26 cellular contexts compared by ENCODE assay signal in the genomic region with DNA sequence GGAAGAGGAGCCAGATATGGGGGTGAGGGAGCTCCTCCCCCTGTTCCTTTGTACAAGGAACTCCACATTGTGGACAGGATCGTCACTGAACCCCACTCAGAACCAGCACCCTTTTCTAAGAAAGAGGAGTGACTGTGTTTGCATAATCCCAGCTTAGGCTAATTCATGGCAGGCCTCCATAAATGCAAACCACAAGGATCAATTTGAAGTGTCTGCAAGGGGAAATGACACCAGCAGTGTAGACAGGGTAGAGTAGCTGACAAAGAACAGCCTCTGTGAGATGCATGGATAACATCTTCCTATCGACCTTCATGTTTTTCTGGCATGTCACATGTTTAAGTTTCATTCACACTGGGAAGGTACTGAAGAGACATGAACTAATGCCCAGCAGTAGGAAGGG. TPM values are rescaled to one million over a fixed set of nuclear protein-coding genes. Genes with fewer than 3 reads are reported as not detected.
A peak's percentile ranks its signal among the peaks of the same experiment; 100 is the strongest.
DNase-seq lines count a peak whose midpoint lies in the region; ATAC-seq, FAIRE-seq and TF ChIP-seq lines count a peak whose summit lies in the region.
"Had no signal": no experiment of that assay in that cellular context is flagged by ENCODE, and none has a peak within 500 bp of the region (broad histone marks: within the 10 kb centered on the region; RNA-seq: fewer than 3 reads in every experiment).

No MANE protein-coding gene starts in this region.

- H3K4me3 Mint-ChIP-seq in activated CD4-positive, alpha-beta memory T cell treated with anti-CD3 and anti-CD28 coated beads, Interleukin-2, amount 10 ng/mL, durations not matched to agents 7 days and 5 days, result no peak overlapping the region
- H3K4me3 Mint-ChIP-seq in stimulated activated effector memory CD8-positive, alpha-beta T cell treated with anti-CD3 and anti-CD28 coated beads, Interleukin-12 subunit alpha, Interleukin-12 subunit beta, amount 100 ng/mL, for 72 hours, result no peak overlapping the region
- H3K4me3 Mint-ChIP-seq: IgD-negative memory B cell, nephron had no signal

- H3K4me1 Mint-ChIP-seq in activated CD4-positive, alpha-beta memory T cell treated with anti-CD3 and anti-CD28 coated beads, Interleukin-2, amount 10 ng/mL, durations not matched to agents 7 days and 5 days, result peaks cover 72% of the 10 kb centered on the region
- no peaks in the 10 kb centered on the region for H3K4me1 Mint-ChIP-seq in stimulated activated effector memory CD8-positive, alpha-beta T cell treated with anti-CD3 and anti-CD28 coated beads, Interleukin-12 subunit alpha, Interleukin-12 subunit beta, amount 100 ng/mL, for 72 hours
- H3K4me1 Mint-ChIP-seq: nephron had no signal

- peak overlapping the region; percentile 32 for H3K27ac Mint-ChIP-seq in activated CD4-positive, alpha-beta memory T cell treated with anti-CD3 and anti-CD28 coated beads, Interleukin-2, amount 10 ng/mL, durations not matched to agents 7 days and 5 days
- H3K27ac Mint-ChIP-seq in stimulated activated effector memory CD8-positive, alpha-beta T cell treated with anti-CD3 and anti-CD28 coated beads, Interleukin-12 subunit alpha, Interleukin-12 subunit beta, amount 100 ng/mL, for 72 hours, result peak overlapping the region; percentile 4
- H3K27ac Mint-ChIP-seq: nephron had no signal

- ATAC-seq in stimulated activated effector memory CD8-positive, alpha-beta T cell treated with anti-CD3 and anti-CD28 coated beads, Interleukin-12 subunit alpha, Interleukin-12 subunit beta, amount 100 ng/mL, for 72 hours, result peak; percentile 36
- ATAC-seq: foreskin keratinocyte, left lobe of liver had no signal

- peaks cover 97% of the 10 kb centered on the region for H3K36me3 Mint-ChIP-seq in activated CD4-positive, alpha-beta memory T cell treated with anti-CD3 and anti-CD28 coated beads, Interleukin-2, amount 10 ng/mL, durations not matched to agents 7 days and 5 days (ENCODE audit: low read depth)
- H3K36me3 Mint-ChIP-seq in stimulated activated effector memory CD8-positive, alpha-beta T cell treated with anti-CD3 and anti-CD28 coated beads, Interleukin-12 subunit alpha, Interleukin-12 subunit beta, amount 100 ng/mL, for 72 hours, result peaks cover 66% of the 10 kb centered on the region

- no peak for TF ChIP-seq CTCF in RWPE1 (conservative IDR thresholded peaks at IDR 0.05; ENCODE audit: low read depth)

- peaks cover 4% of the 10 kb centered on the region for H3K9me3 Mint-ChIP-seq in activated CD4-positive, alpha-beta memory T cell treated with anti-CD3 and anti-CD28 coated beads, Interleukin-2, amount 10 ng/mL, durations not matched to agents 7 days and 5 days
- H3K9me3 Mint-ChIP-seq in stimulated activated effector memory CD8-positive, alpha-beta T cell treated with anti-CD3 and anti-CD28 coated beads, Interleukin-12 subunit alpha, Interleukin-12 subunit beta, amount 100 ng/mL, for 72 hours, result no peaks in the 10 kb centered on the region

- H3K27ac ChIP-seq in RWPE1, result no peak overlapping the region
- H3K27ac ChIP-seq: brain microvascular endothelial cell, dorsolateral prefrontal cortex, esophagus squamous epithelium, foreskin keratinocyte, PC-9 had no signal

- peak; percentile 64 for FAIRE-seq in GM12891 (lab: Jason Lieb, UNC)
- no peak for FAIRE-seq in GM12892 (lab: Jason Lieb, UNC)
- FAIRE-seq: endometrium, islet of Langerhans, urothelium cell line had no signal

- no peaks in the 10 kb centered on the region for H3K27me3 Mint-ChIP-seq in activated CD4-positive, alpha-beta memory T cell treated with anti-CD3 and anti-CD28 coated beads, Interleukin-2, amount 10 ng/mL, durations not matched to agents 7 days and 5 days
- H3K27me3 Mint-ChIP-seq: IgD-negative memory B cell had no signal

- DNase-seq in activated CD8-positive, alpha-beta memory T cell treated with anti-CD3 and anti-CD28 coated beads for 24 hours, result peak; percentile 11
- no peak for DNase-seq in activated CD8-positive, alpha-beta memory T cell treated with anti-CD3 and anti-CD28 coated beads, Interleukin-2, amount 50 U/mL, for 4 hours
- no peak for DNase-seq in GM12891 (ENCODE audit: insufficient read length, low spot score)
- peak; percentile 13 for DNase-seq in activated CD4-positive, alpha-beta memory T cell treated with anti-CD3 and anti-CD28 coated beads, Interleukin-2, amount 10 ng/mL, durations not matched to agents 7 days and 5 days
- DNase-seq in stimulated activated effector memory CD8-positive, alpha-beta T cell treated with anti-CD3 and anti-CD28 coated beads, Interleukin-12 subunit alpha, Interleukin-12 subunit beta, amount 100 ng/mL, for 72 hours (ENCODE audit: low spot score in 2 of 2), result no peak
- DNase-seq in RWPE1 (ENCODE audit: low spot score), result no peak
- no peak for DNase-seq in GM12892 (ENCODE audit: insufficient read length)
- DNase-seq: activated gamma-delta T cell; amniotic stem cell; BE2C; brain microvascular endothelial cell; dorsolateral prefrontal cortex; esophagus squamous epithelium; foreskin keratinocyte; NCI-H1092 treated with DMSO at 0.1 percent for 48 hours; NCI-H187; NCI-H524; PC-9; Right ventricle myocardium superior; stimulated activated naive CD4-positive, alpha-beta T cell had no signal

- TF ChIP-seq POLR2A in GM12891 (IDR thresholded peaks at IDR 0.05; ENCODE audit: low read depth, low read length), result no peak; the same call in 1 of the 2 replicates
- no peak; the same call in 1 of the 2 replicates for TF ChIP-seq POLR2A in GM12892 (IDR thresholded peaks at IDR 0.05; ENCODE audit: low read depth, low read length)

- CTCF ChIA-PET in activated CD4-positive, alpha-beta memory T cell treated with anti-CD3 and anti-CD28 coated beads, Interleukin-2, amount 10 ng/mL, durations not matched to agents 7 days and 5 days (lab: Charles Lee), result interaction anchor here (1.2 kb wide), 1 partner anchor 23 kb away, joined by 3 read pairs; no protein-coding TSS in a partner anchor
- CTCF ChIA-PET in RWPE1 (lab: Yijun Ruan, JAX), result no interaction called here

- POLR2A ChIA-PET in activated CD4-positive, alpha-beta memory T cell treated with anti-CD3 and anti-CD28 coated beads, Interleukin-2, amount 10 ng/mL, durations not matched to agents 7 days and 5 days (lab: Charles Lee), result interaction anchor here (0.7 to 1.3 kb wide), 5 partner anchors 9 to 17 kb away, joined by 3 to 4 read pairs (median 3); no protein-coding TSS in a partner anchor
- POLR2A ChIA-PET in RWPE1 (lab: Yijun Ruan, JAX; ENCODE audit: low non-redundant PET), result no interaction called here

TF ChIP-seq in GM12891, 5 proteins besides CTCF, POLR2A, EP300 and RAD21:
- TF ChIP-seq POLR2AphosphoS5 (IDR thresholded peaks at IDR 0.05; ENCODE audit: low read depth, low read length) (no peak), POU2F2 (IDR thresholded peaks at IDR 0.05; ENCODE audit: low read depth, low read length) (no peak), TAF1 (IDR thresholded peaks at IDR 0.05; ENCODE audit: low read depth, low read length) (no peak), SPI1 (IDR thresholded peaks at IDR 0.05; ENCODE audit: low read depth, low read length) (no peak), PAX5 (IDR thresholded peaks at IDR 0.05; ENCODE audit: insufficient read depth, low read length, severe bottlenecking) (no peak)
TF ChIP-seq in GM12891: peak in this region for 0.

RNA-seq across cellular contexts. Expression of a gene that starts 11.7 kb away (rescaled TPM):
- 263 TPM for polyA plus RNA-seq in GM12891 (2012; ENCODE audit: low read depth, missing spikeins)
- total RNA-seq in activated CD4-positive, alpha-beta memory T cell treated with anti-CD3 and anti-CD28 coated beads, Interleukin-2, amount 10 ng/mL, durations not matched to agents 7 days and 5 days, result 100 to 1,000 TPM; 682 to 702 TPM
- 130 TPM for polyA plus RNA-seq in GM12892 (2012; ENCODE audit: missing spikeins)

Comparison
In these comparisons a context has a peak if more than half of its experiments do, and no peak if none do; other contexts are left out.
1. DNase-seq: peak in activated CD8-positive, alpha-beta memory T cell treated with anti-CD3 and anti-CD28 coated beads for 24 hours (single experiment) and activated CD4-positive, alpha-beta memory T cell treated with anti-CD3 and anti-CD28 coated beads, Interleukin-2, amount 10 ng/mL, durations not matched to agents 7 days and 5 days (single experiment); none in activated CD8-positive, alpha-beta memory T cell treated with anti-CD3 and anti-CD28 coated beads, Interleukin-2, amount 50 U/mL, for 4 hours (single experiment), GM12891 (single experiment), stimulated activated effector memory CD8-positive, alpha-beta T cell treated with anti-CD3 and anti-CD28 coated beads, Interleukin-12 subunit alpha, Interleukin-12 subunit beta, amount 100 ng/mL, for 72 hours (0 of 2), RWPE1 (single experiment) and GM12892 (single experiment).